In the genomic region with DNA sequence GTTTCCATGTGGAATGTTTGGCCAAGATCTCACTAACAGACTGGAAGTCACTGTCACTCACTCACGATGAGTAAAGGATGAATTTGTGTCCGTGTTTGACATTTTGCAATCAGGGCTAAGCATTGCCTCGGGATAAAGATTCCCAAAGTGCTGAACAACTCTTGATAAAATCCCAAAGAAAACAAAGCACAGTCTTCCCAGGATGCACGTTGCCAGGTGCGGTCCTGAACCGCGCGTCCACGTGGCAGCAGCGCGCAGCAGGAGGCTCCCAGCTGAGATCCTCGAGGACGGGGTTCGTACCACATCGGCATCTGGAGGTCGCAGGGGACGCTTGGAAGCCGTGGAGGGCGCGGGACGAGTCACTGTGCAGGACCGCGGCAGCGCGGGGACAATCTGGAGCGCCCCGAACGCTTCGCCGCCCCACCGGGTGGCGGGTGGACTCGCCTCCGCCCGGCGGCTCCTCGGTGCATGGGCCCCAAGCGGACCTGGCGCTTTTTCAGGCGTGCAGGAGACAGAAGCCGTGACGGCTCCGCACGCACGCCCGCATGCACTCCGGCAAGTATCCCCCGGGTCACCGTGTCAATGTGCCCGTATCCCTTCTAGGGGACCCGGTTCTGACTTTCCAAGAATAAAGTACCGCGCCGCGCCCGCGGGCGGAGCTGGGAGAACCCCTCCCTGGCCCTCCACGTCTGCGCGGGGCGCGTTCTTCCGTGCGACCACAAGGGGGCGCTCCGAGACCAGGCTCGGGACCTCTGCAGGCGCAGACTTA, we compare ENCODE assay signal across 8 cellular contexts. TPM values are rescaled to one million over a fixed set of nuclear protein-coding genes. Genes with fewer than 3 reads are reported as not detected.
A peak's percentile ranks its signal among the peaks of the same experiment; 100 is the strongest.
DNase-seq lines count a peak whose midpoint lies in the region; ATAC-seq lines count a peak whose summit lies in the region.

No MANE protein-coding gene starts in this region.

- DNase-seq in 8988T (peak; percentile 80), ecto neural progenitor cell (ENCODE audit: low spot score) (peak; percentile 95), mesenteric fat pad (ENCODE audit: low spot score) (peak; percentile 96), UCSD-AML1 (lab: John Stamatoyannopoulos, UW; ENCODE audit: unreplicated experiment) (no peak)
- peak; percentile 87 for DNase-seq in activated CD4-positive, alpha-beta T cell treated with anti-CD3 and anti-CD28 coated beads for 24 hours (ENCODE audit: low read depth in 2 of 2)
- DNase-seq in stimulated activated CD8-positive, alpha-beta memory T cell treated with anti-CD3 and anti-CD28 coated beads, Interleukin-15, amount 100 ng/mL, for 4 hours (ENCODE audit: low read depth in 2 of 2), result peak; percentile 69

- peak; percentile 91 for ATAC-seq in GM19043 (IDR thresholded peaks at IDR 0.05; ENCODE audit: low read depth, unreplicated experiment)
- ATAC-seq in HG03432 (IDR thresholded peaks at IDR 0.05; ENCODE audit: unreplicated experiment), result peak; percentile 94

RNA-seq across cellular contexts. Expression of a gene that starts 17.7 kb away (rescaled TPM):
- total RNA-seq in mesenteric fat pad, result 0.16 TPM

RNA-seq across cellular contexts. Expression of a gene that starts 36.1 kb away (rescaled TPM):
- total RNA-seq in mesenteric fat pad, result 0.35 TPM
